In the genomic region with DNA sequence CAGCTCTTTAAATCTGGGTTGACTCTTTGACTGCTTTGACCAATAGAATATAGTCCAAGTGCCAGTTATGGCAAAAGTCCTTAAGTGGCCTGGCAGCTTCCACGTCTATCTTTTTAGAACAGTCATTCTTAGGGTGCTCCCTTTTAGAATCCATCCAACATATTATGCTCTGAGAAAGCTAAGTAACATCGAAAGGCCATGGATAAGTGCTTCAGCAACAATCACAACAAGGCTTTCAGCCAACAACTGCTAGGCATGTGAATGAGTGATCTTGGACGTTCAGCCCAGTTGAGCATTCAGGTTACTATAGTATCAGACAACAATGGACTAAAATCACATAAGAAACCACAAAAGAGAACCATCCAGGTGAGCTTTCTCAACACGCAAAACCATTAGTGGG, we compare ENCODE assay signal across 32 cellular contexts.
"Had no signal": no experiment of that assay in that cellular context is flagged by ENCODE, and none has a peak within 500 bp of the region (broad histone marks: within the 10 kb centered on the region; RNA-seq: fewer than 3 reads in every experiment).

No MANE protein-coding gene starts in this region.

- H3K4me1 ChIP-seq: ascending aorta had no signal

- FAIRE-seq: bronchial epithelial cell, TTC549 had no signal

- H3K27me3 ChIP-seq: ascending aorta, cardiac muscle cell had no signal

- H3K4me3 ChIP-seq: ascending aorta, cardiac muscle cell had no signal

- DNase-seq: activated CD4-positive, alpha-beta memory T cell treated with anti-CD3 and anti-CD28 coated beads, Interleukin-2, amount 10 ng/mL, durations not matched to agents 7 days and 5 days; activated CD4-positive, alpha-beta T cell treated with anti-CD3 and anti-CD28 coated beads for 1 hour; activated CD4-positive, alpha-beta T cell treated with anti-CD3 and anti-CD28 coated beads for 36 hours; activated CD4-positive, alpha-beta T cell treated with anti-CD3 and anti-CD28 coated beads for 48 hours; activated CD4-positive, alpha-beta T cell treated with anti-CD3 and anti-CD28 coated beads, Interleukin-2, amount 10 ng/mL, durations not matched to agents 7 days and 5 days; activated CD4-positive, alpha-beta T cell treated with anti-CD3 and anti-CD28 coated beads, Interleukin-2, amount 50 U/mL, for 48 hours; activated CD4-positive, CD25-positive, alpha-beta regulatory T cell; activated CD8-positive, alpha-beta memory T cell treated with anti-CD3 and anti-CD28 coated beads for 24 hours; activated CD8-positive, alpha-beta memory T cell treated with anti-CD3 and anti-CD28 coated beads, Interleukin-2, amount 10 ng/mL, durations not matched to agents 7 days and 5 days; activated CD8-positive, alpha-beta memory T cell treated with anti-CD3 and anti-CD28 coated beads, Interleukin-2, amount 50 U/mL, for 48 hours; activated CD8-positive, alpha-beta T cell treated with anti-CD3 and anti-CD28 coated beads, Interleukin-2, amount 10 ng/mL, durations not matched to agents 7 days and 5 days; activated effector memory CD4-positive, alpha-beta T cell treated with Interleukin-2 at 50 U/mL for 16 hours; activated gamma-delta T cell; activated naive CD4-positive, alpha-beta T cell treated with anti-CD3 and anti-CD28 coated beads, Interleukin-2, amount 10 ng/mL, durations not matched to agents 7 days and 5 days; activated naive CD4-positive, alpha-beta T cell treated with Interleukin-2 at 50 U/mL for 16 hours; activated naive CD8-positive, alpha-beta T cell treated with anti-CD3 and anti-CD28 coated beads, Interleukin-2, amount 10 ng/mL, durations not matched to agents 7 days and 5 days; activated naive CD8-positive, alpha-beta T cell treated with anti-CD3 and anti-CD28 coated beads, Interleukin-2, amount 50 U/mL, for 24 hours; activated T-cell treated with anti-CD3 and anti-CD28 coated beads, Interleukin-2, amount 50 U/mL, for 24 hours; activated T-cell treated with anti-CD3 and anti-CD28 coated beads, Interleukin-2, amount 50 U/mL, for 48 hours; amygdala; anterior cingulate cortex; central memory CD4-positive, alpha-beta T cell; T-helper 1 cell; T-helper 2 cell; T-helper 9 cell had no signal

- H3K27ac ChIP-seq: ascending aorta, cardiac muscle cell, VCaP had no signal

- H3K36me3 ChIP-seq: ascending aorta, cardiac muscle cell had no signal

- ATAC-seq: activated CD4-positive, alpha-beta T cell treated with anti-CD3 and anti-CD28 coated beads for 36 hours; activated CD4-positive, CD25-positive, alpha-beta regulatory T cell treated with anti-CD3 and anti-CD28 coated beads, Interleukin-2, amount 50 U/mL, for 24 hours; activated CD8-positive, alpha-beta memory T cell treated with anti-CD3 and anti-CD28 coated beads, Interleukin-2, amount 10 ng/mL, durations not matched to agents 7 days and 5 days; activated CD8-positive, alpha-beta T cell treated with anti-CD3 and anti-CD28 coated beads, Interleukin-2, amount 10 ng/mL, durations not matched to agents 7 days and 5 days; activated naive CD8-positive, alpha-beta T cell treated with anti-CD3 and anti-CD28 coated beads, Interleukin-2, amount 50 U/mL, for 24 hours; WTC11 had no signal

- H3K9me3 ChIP-seq: ascending aorta had no signal
